ENCODE assay signal across 8 cellular contexts in genomic region chr10:27505537-27505936, GRCh38. TPM values are rescaled to one million over a fixed set of nuclear protein-coding genes. Genes with fewer than 3 reads are reported as not detected.
DNase-seq lines count a peak whose midpoint lies in the region; ATAC-seq, FAIRE-seq and TF ChIP-seq lines count a peak whose summit lies in the region.
"Not testable (repeated sequence)": the region's sequence is repeated elsewhere in the genome, so short reads cannot be mapped to it uniquely, and the experiment has no call there.

No MANE protein-coding gene starts in this region.

- H3K4me1 Mint-ChIP-seq in T-helper 17 cell = peaks cover 51% of the 10 kb centered on the region
- peaks cover 51% of the 10 kb centered on the region for H3K4me1 Mint-ChIP-seq in activated naive CD8-positive, alpha-beta T cell treated with anti-CD3 and anti-CD28 coated beads for 36 hours
- H3K4me1 Mint-ChIP-seq in endothelial cell (ENCODE audit: unreplicated experiment) = peaks cover 14% of the 10 kb centered on the region

- TF ChIP-seq CTCF in BJ (IDR thresholded peaks at IDR 0.05; ENCODE audit: insufficient read depth, low read depth, low read length); endothelial cell (IDR thresholded peaks at IDR 0.05; ENCODE audit: unreplicated experiment); HepG2 (CRISPR knock-in tag; IDR thresholded peaks at IDR 0.05); ovary (IDR thresholded peaks at IDR 0.05); suprapubic skin (IDR thresholded peaks at IDR 0.05): not testable (repeated sequence)

- TF ChIP-seq EP300 in HepG2 (IDR thresholded peaks at IDR 0.05; ENCODE audit: low read depth in 2 of 2, low read length in 2 of 2); HepG2 (CRISPR knock-in tag; IDR thresholded peaks at IDR 0.05; ENCODE audit: borderline replicate concordance); ovary (IDR thresholded peaks at IDR 0.05); suprapubic skin (IDR thresholded peaks at IDR 0.05): not testable (repeated sequence)

- not testable (repeated sequence) for H2AFZ ChIP-seq in HepG2 (ENCODE audit: low read length)

- H3K27me3 ChIP-seq in BJ (ENCODE audit: control insufficient read depth, insufficient read depth, low read length); HUES6 (ENCODE audit: control insufficient read depth, insufficient read depth, low read length); HepG2 (ENCODE audit: control insufficient read depth in 1 of 2, insufficient read depth in 2 of 2, low read length in 2 of 2); ovary; suprapubic skin: not testable (repeated sequence)

- in situ Hi-C loops in HepG2 (cut with HindIII; ENCODE audit: extremely low pct_ligation_motif_present, low pct_unique_long_range_greater_than_20kb) = not testable (repeated sequence)

- CTCF ChIA-PET in BJ (lab: Yijun Ruan, JAX) = interaction anchor here (1.0 kb wide), 1 partner anchor 211 kb away, joined by 3 read pairs; no protein-coding TSS in a partner anchor
- CTCF ChIA-PET in HepG2 (lab: Yijun Ruan, JAX; ENCODE audit: low intra/inter-chr PET ratio, low total read pairs) = not testable (repeated sequence)

- H3K4me3 ChIP-seq in BJ (ENCODE audit: low read depth, low read length) (peak overlapping the region; percentile 82), HUES6 (ENCODE audit: low read depth, low read length) (peak overlapping the region; percentile 95), HepG2 (replicated peaks in 1 of 3; ENCODE audit: insufficient read depth in 1 of 3, low read depth in 2 of 3, low read length in 3 of 3) (peak overlapping the region; percentile 82 to 97 (median 90); a peak in 4 of 6 replicates), ovary (peak overlapping the region; percentile 90), suprapubic skin (peak overlapping the region; percentile 75)

- H3K9ac ChIP-seq in HUES6 (ENCODE audit: low read length); HepG2 (ENCODE audit: insufficient read depth, low read depth, low read length): not testable (repeated sequence)

- not testable (repeated sequence) for DNase-seq in BJ (ENCODE audit: low read depth); T-helper 17 cell; activated naive CD8-positive, alpha-beta T cell treated with anti-CD3 and anti-CD28 coated beads for 36 hours; endothelial cell (ENCODE audit: low spot score); HepG2 (ENCODE audit: low spot score); ovary; suprapubic skin (ENCODE audit: low spot score in 2 of 2)

- not testable (repeated sequence) for H3K27me3 Mint-ChIP-seq in T-helper 17 cell; activated naive CD8-positive, alpha-beta T cell treated with anti-CD3 and anti-CD28 coated beads for 36 hours; endothelial cell (ENCODE audit: unreplicated experiment)

- WGBS in HepG2 (ENCODE audit: low lambda C conversion rate) = 91% methylated on average over 15 of the region's 15 CpGs
- WGBS in ovary, 3 donors = 74 to 88% (median 84%) methylated on average over 15 of the region's 15 CpGs
- WGBS in suprapubic skin = 84% methylated on average over 15 of the region's 15 CpGs

- H3K4me3 Mint-ChIP-seq in T-helper 17 cell = peak overlapping the region; percentile 83
- H3K4me3 Mint-ChIP-seq in activated naive CD8-positive, alpha-beta T cell treated with anti-CD3 and anti-CD28 coated beads for 36 hours = peak overlapping the region; percentile 70
- peak overlapping the region; percentile 81 for H3K4me3 Mint-ChIP-seq in endothelial cell (ENCODE audit: unreplicated experiment)

- H3K4me2 ChIP-seq in HepG2 (ENCODE audit: low read depth, low read length) = peak overlapping the region; percentile 88

- H3K79me2 ChIP-seq in HepG2 (ENCODE audit: insufficient read depth, low read length) = peaks cover 49% of the 10 kb centered on the region

- not testable (repeated sequence) for H3K36me3 ChIP-seq in BJ (ENCODE audit: control insufficient read depth, insufficient read depth, low read length); HUES6 (ENCODE audit: control insufficient read depth, insufficient read depth, low read length); HepG2 (replicated peaks in 1 of 2; ENCODE audit: control insufficient read depth in 1 of 2, insufficient read depth in 2 of 2, low read length in 2 of 2); ovary; suprapubic skin

- not testable (repeated sequence) for ATAC-seq in T-helper 17 cell, HepG2

- H3K9me3 ChIP-seq in HUES6 (ENCODE audit: control insufficient read depth, insufficient read depth, low read depth, low read length); T-helper 17 cell (ENCODE audit: control insufficient read depth, low read length, poor library complexity, severe bottlenecking); HepG2 (ENCODE audit: low read length); ovary; suprapubic skin: not testable (repeated sequence)

- H3K27ac Mint-ChIP-seq in T-helper 17 cell = peak overlapping the region; percentile 97
- not testable (repeated sequence) for H3K27ac Mint-ChIP-seq in activated naive CD8-positive, alpha-beta T cell treated with anti-CD3 and anti-CD28 coated beads for 36 hours; endothelial cell (ENCODE audit: unreplicated experiment)

- BruUV-seq in HepG2 (replicated peaks; lab: Mats Ljungman, UMichigan) = not testable (repeated sequence)

- TF ChIP-seq RAD21 in HepG2 (CRISPR knock-in tag; IDR thresholded peaks at IDR 0.05) = not testable (repeated sequence)

- peaks cover 10% of the 10 kb centered on the region for H3K36me3 Mint-ChIP-seq in T-helper 17 cell (ENCODE audit: low read depth)
- peaks cover 28% of the 10 kb centered on the region for H3K36me3 Mint-ChIP-seq in activated naive CD8-positive, alpha-beta T cell treated with anti-CD3 and anti-CD28 coated beads for 36 hours
- not testable (repeated sequence) for H3K36me3 Mint-ChIP-seq in endothelial cell (ENCODE audit: low read depth, unreplicated experiment)

- TF ChIP-seq POLR2A in HepG2 (IDR thresholded peaks at IDR 0.05; ENCODE audit: insufficient read depth in 1 of 2, low read depth in 2 of 2, low read length in 2 of 2); ovary (IDR thresholded peaks at IDR 0.05); suprapubic skin (IDR thresholded peaks at IDR 0.05): not testable (repeated sequence)

- intact Hi-C loops in HepG2 (cut with micrococcal nuclease; ENCODE audit: unreplicated experiment) = loop anchor here (10.0 kb wide), 1 partner anchor 261 kb away; the partner anchor contains the start of gene ACBD5
- intact Hi-C loops in ovary (cut with DNase I) = not testable (repeated sequence)

- not testable (repeated sequence) for H4K20me1 ChIP-seq in HepG2 (ENCODE audit: insufficient read depth, low read length)

- POLR2A ChIA-PET in BJ (lab: Charles Lee) = not testable (repeated sequence)
- POLR2A ChIA-PET in HepG2 (lab: Yijun Ruan, JAX) = interaction anchor here (1.8 kb wide), 1 partner anchor 808 kb away, joined by 5 read pairs; the partner anchor contains the start of gene PDSS1

- H3K27ac ChIP-seq in HUES6 (ENCODE audit: low read depth, low read length); HepG2 (ENCODE audit: extremely low read length, insufficient read depth, low read length); ovary; suprapubic skin: not testable (repeated sequence)

- H3K4me1 ChIP-seq in HUES6 (ENCODE audit: control insufficient read depth, insufficient read depth, low read length); ovary (ENCODE audit: insufficient read depth): not testable (repeated sequence)
- H3K4me1 ChIP-seq in HepG2 (ENCODE audit: insufficient read depth, low read length) (peaks cover 27% of the 10 kb centered on the region), suprapubic skin (peaks cover 55% of the 10 kb centered on the region)

- not testable (repeated sequence) for H3K9me3 Mint-ChIP-seq in activated naive CD8-positive, alpha-beta T cell treated with anti-CD3 and anti-CD28 coated beads for 36 hours; endothelial cell (ENCODE audit: unreplicated experiment)

- FAIRE-seq in HepG2 (lab: Jason Lieb, UNC) = not testable (repeated sequence)

RNA-seq across cellular contexts. Expression of gene RAB18, which starts 1.4 kb away (rescaled TPM):
- polyA plus RNA-seq in BJ (2011; rRNA removed) (15.6 and 61.8 TPM in 2 replicates), HepG2 (2011; rRNA removed) (19.0 and 22.3 TPM in 2 replicates), ovary (10 to 100 TPM; 23.9 to 98.4 TPM)
- polyA minus RNA-seq in BJ (2011; rRNA and poly(A)+ RNA removed) = 14.6 and 15.9 TPM in 2 replicates
- total RNA-seq in T-helper 17 cell (100 to 1,000 TPM; 101 to 112 TPM), endothelial cell (ENCODE audit: unreplicated experiment) (112 TPM), HepG2 (2016; rRNA removed; fragmentation: Illumina TruSeq; extraction: Trizol) (69.1 and 114 TPM in 2 replicates), ovary (10 to 100 TPM; 27.5 to 92.0 (median 83.6) TPM), suprapubic skin (10 to 100 TPM; 50.1 to 78.1 (median 65.2) TPM)
- 10 to 100 TPM; 58.3 to 61.4 TPM for total RNA-seq in activated naive CD8-positive, alpha-beta T cell treated with anti-CD3 and anti-CD28 coated beads for 36 hours
- 5.3 and 8.7 TPM in 2 replicates for total RNA-seq in HepG2 (2016; cell fraction: cytosol; rRNA removed; fragmentation: Illumina TruSeq; extraction: Trizol; ENCODE audit: low read depth)
- total RNA-seq in HepG2 (2016; cell fraction: insoluble cytoplasmic fraction; rRNA removed; fragmentation: Illumina TruSeq; extraction: Trizol) = 69.8 and 121 TPM in 2 replicates
- 20.5 and 23.7 TPM in 2 replicates for total RNA-seq in HepG2 (2016; cell fraction: membrane; rRNA removed; fragmentation: Illumina TruSeq; extraction: Trizol)
- 32.7 and 36.9 TPM in 2 replicates for total RNA-seq in HepG2 (2016; cell fraction: nucleus; rRNA removed; fragmentation: Illumina TruSeq; extraction: Trizol)
- polyA plus RNA-seq in HepG2 (2011; cell fraction: cytosol; rRNA removed) = 6.2 and 13.3 TPM in 2 replicates
- polyA plus RNA-seq in HepG2 (2011; cell fraction: nucleus; rRNA removed) = 9.9 and 16.7 TPM in 2 replicates
- 39.1 and 52.9 TPM in 2 replicates for polyA plus RNA-seq in HepG2 (2012)
- 6.8 and 7.7 TPM in 2 replicates for polyA plus RNA-seq in HepG2 (2016; cell fraction: cytosol; fragmentation: Illumina TruSeq; extraction: Trizol; ENCODE audit: low read depth)
- 119 and 125 TPM in 2 replicates for polyA plus RNA-seq in HepG2 (2016; cell fraction: insoluble cytoplasmic fraction; fragmentation: Illumina TruSeq; extraction: Trizol; ENCODE audit: low read depth)
- 10.7 and 12.3 TPM in 2 replicates for polyA plus RNA-seq in HepG2 (2016; cell fraction: membrane; fragmentation: Illumina TruSeq; extraction: Trizol; ENCODE audit: low read depth)
- 38.9 and 44.7 TPM in 2 replicates for polyA plus RNA-seq in HepG2 (2016; cell fraction: nucleus; fragmentation: Illumina TruSeq; extraction: Trizol; ENCODE audit: insufficient read depth, low read depth)
- polyA minus RNA-seq in HepG2 (2011; rRNA and poly(A)+ RNA removed; ENCODE audit: low replicate concordance) = 3.9 and 4.0 TPM in 2 replicates
- 16.6 and 25.1 TPM in 2 replicates for polyA minus RNA-seq in HepG2 (2011; cell fraction: cytosol; rRNA and poly(A)+ RNA removed)
- polyA minus RNA-seq in HepG2 (2011; cell fraction: nucleus; rRNA and poly(A)+ RNA removed) = 42.5 and 45.6 TPM in 2 replicates
